ENCODE assay signal across 1 cellular context in the genomic region with DNA sequence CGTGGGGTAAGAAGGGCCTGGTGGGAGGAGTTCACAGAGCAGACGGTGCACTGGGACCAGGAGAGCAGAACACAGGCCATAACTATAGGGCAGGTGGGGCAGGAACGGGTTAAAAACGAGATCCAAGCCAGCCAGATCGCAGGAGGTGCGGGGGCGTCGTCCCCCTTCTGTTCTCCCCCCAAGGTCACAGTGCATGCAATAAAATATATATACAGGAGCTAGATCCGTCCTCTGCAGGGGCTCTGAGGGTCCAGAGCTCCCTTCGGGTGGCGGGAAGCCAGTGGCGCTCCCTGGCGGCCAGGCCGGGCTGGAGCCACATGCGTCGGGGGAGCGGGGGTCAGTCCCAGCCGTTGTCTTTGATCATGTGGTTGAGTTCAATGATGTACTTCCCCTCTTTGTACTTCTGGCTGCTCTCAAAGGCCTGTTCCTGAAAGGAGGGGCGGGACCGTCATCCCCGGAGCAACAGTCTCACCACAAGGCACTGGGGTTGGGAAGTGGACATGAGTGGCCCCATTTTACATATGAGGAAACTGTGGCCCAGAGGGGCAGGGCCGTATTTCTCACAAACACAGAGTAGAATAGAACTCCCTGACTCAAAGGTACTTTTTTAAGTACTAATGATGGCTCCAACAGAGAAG.
TF ChIP-seq lines count a peak whose summit lies in the region.

No MANE protein-coding gene starts in this region.

TF ChIP-seq in HepG2, 621 proteins besides CTCF, POLR2A, EP300 and RAD21 (continued from another document and continues in another):
- TF ChIP-seq, protein P1, sequence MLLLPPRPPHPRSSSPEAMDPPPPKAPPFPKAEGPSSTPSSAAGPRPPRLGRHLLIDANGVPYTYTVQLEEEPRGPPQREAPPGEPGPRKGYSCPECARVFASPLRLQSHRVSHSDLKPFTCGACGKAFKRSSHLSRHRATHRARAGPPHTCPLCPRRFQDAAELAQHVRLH (CRISPR knock-in tag; IDR thresholded peaks at IDR 0.05; ENCODE audit: borderline replicate concordance, low read depth), result peak; percentile 79; the same call in 1 of the 2 replicates
- no peak for TF ChIP-seq ZFYVE20 (CRISPR knock-in tag; IDR thresholded peaks at IDR 0.05; ENCODE audit: borderline replicate concordance, low read depth)
- TF ChIP-seq HDAC2 (CRISPR knock-in tag; IDR thresholded peaks at IDR 0.05), result peak; percentile 84
- TF ChIP-seq, protein P2, sequence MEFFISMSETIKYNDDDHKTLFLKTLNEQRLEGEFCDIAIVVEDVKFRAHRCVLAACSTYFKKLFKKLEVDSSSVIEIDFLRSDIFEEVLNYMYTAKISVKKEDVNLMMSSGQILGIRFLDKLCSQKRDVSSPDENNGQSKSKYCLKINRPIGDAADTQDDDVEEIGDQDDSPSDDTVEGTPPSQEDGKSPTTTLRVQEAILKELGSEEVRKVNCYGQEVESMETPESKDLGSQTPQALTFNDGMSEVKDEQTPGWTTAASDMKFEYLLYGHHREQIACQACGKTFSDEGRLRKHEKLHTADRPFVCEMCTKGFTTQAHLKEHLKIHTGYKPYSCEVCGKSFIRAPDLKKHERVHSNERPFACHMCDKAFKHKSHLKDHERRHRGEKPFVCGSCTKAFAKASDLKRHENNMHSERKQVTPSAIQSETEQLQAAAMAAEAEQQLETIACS (CRISPR knock-in tag; IDR thresholded peaks at IDR 0.05), result 0 out of 2 replicates have a peak, but pooled peaks have one; percentile 35
- TF ChIP-seq, protein P3, sequence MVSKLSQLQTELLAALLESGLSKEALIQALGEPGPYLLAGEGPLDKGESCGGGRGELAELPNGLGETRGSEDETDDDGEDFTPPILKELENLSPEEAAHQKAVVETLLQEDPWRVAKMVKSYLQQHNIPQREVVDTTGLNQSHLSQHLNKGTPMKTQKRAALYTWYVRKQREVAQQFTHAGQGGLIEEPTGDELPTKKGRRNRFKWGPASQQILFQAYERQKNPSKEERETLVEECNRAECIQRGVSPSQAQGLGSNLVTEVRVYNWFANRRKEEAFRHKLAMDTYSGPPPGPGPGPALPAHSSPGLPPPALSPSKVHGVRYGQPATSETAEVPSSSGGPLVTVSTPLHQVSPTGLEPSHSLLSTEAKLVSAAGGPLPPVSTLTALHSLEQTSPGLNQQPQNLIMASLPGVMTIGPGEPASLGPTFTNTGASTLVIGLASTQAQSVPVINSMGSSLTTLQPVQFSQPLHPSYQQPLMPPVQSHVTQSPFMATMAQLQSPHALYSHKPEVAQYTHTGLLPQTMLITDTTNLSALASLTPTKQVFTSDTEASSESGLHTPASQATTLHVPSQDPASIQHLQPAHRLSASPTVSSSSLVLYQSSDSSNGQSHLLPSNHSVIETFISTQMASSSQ (IDR thresholded peaks at IDR 0.05; ENCODE audit: low read depth), result no peak
- TF ChIP-seq, protein P3 (CRISPR knock-in tag; IDR thresholded peaks at IDR 0.05; ENCODE audit: borderline replicate concordance), result peak; percentile 49; the same call in 1 of the 2 replicates
- no peak for TF ChIP-seq SIX4 (CRISPR knock-in tag; IDR thresholded peaks at IDR 0.05)
- TF ChIP-seq, protein P4, sequence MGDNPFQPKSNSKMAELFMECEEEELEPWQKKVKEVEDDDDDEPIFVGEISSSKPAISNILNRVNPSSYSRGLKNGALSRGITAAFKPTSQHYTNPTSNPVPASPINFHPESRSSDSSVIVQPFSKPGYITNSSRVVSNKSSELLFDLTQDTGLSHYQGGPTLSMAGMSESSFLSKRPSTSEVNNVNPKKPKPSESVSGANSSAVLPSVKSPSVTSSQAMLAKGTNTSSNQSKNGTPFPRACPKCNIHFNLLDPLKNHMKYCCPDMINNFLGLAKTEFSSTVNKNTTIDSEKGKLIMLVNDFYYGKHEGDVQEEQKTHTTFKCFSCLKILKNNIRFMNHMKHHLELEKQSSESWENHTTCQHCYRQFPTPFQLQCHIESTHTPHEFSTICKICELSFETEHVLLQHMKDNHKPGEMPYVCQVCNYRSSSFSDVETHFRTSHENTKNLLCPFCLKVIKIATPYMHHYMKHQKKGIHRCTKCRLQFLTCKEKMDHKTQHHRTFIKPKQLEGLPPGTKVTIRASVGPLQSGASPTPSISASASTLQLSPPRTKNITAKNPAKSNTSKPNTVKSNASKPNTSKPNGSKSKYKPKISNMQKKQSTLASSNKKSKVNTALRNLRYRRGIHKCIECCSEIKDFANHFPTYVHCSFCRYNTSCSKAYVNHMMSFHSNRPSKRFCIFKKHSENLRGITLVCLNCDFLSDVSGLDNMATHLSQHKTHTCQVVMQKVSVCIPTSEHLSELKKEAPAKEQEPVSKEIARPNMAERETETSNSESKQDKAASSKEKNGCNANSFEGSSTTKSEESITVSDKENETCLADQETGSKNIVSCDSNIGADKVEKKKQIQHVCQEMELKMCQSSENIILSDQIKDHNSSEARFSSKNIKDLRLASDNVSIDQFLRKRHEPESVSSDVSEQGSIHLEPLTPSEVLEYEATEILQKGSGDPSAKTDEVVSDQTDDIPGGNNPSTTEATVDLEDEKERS (CRISPR knock-in tag; IDR thresholded peaks at IDR 0.05), result peak; percentile 81; the same call in 1 of the 2 replicates
- TF ChIP-seq GATAD1 (CRISPR knock-in tag; IDR thresholded peaks at IDR 0.05), result peak; percentile 70
- TF ChIP-seq RXRA (CRISPR knock-in tag; IDR thresholded peaks at IDR 0.05), result no peak; the same call in none of the 2 replicates
- TF ChIP-seq KLF15 (CRISPR knock-in tag; IDR thresholded peaks at IDR 0.05; ENCODE audit: borderline replicate concordance), result 0 out of 2 replicates have a peak, but pooled peaks have one; percentile 31
- peak; percentile 30 for TF ChIP-seq BRCA1 (CRISPR knock-in tag; IDR thresholded peaks at IDR 0.05)
- TF ChIP-seq, protein P5, sequence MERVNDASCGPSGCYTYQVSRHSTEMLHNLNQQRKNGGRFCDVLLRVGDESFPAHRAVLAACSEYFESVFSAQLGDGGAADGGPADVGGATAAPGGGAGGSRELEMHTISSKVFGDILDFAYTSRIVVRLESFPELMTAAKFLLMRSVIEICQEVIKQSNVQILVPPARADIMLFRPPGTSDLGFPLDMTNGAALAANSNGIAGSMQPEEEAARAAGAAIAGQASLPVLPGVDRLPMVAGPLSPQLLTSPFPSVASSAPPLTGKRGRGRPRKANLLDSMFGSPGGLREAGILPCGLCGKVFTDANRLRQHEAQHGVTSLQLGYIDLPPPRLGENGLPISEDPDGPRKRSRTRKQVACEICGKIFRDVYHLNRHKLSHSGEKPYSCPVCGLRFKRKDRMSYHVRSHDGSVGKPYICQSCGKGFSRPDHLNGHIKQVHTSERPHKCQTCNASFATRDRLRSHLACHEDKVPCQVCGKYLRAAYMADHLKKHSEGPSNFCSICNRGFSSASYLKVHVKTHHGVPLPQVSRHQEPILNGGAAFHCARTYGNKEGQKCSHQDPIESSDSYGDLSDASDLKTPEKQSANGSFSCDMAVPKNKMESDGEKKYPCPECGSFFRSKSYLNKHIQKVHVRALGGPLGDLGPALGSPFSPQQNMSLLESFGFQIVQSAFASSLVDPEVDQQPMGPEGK (CRISPR knock-in tag; IDR thresholded peaks at IDR 0.05), result peak; percentile 98
- TF ChIP-seq, protein P6, sequence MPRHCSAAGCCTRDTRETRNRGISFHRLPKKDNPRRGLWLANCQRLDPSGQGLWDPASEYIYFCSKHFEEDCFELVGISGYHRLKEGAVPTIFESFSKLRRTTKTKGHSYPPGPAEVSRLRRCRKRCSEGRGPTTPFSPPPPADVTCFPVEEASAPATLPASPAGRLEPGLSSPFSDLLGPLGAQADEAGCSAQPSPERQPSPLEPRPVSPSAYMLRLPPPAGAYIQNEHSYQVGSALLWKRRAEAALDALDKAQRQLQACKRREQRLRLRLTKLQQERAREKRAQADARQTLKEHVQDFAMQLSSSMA (CRISPR knock-in tag; IDR thresholded peaks at IDR 0.05), result 0 out of 2 replicates have a peak, but pooled peaks have one; percentile 65
- peak; percentile 48; the same call in 1 of the 2 replicates for TF ChIP-seq XBP1 (CRISPR knock-in tag; IDR thresholded peaks at IDR 0.05)
- TF ChIP-seq ZNF607 (CRISPR knock-in tag; IDR thresholded peaks at IDR 0.05; ENCODE audit: borderline replicate concordance), result 0 out of 2 replicates have a peak, but pooled peaks have one; percentile 9
- TF ChIP-seq ZBTB42 (CRISPR knock-in tag; IDR thresholded peaks at IDR 0.05), result 0 out of 2 replicates have a peak, but pooled peaks have one; percentile 78
- TF ChIP-seq, protein P7, sequence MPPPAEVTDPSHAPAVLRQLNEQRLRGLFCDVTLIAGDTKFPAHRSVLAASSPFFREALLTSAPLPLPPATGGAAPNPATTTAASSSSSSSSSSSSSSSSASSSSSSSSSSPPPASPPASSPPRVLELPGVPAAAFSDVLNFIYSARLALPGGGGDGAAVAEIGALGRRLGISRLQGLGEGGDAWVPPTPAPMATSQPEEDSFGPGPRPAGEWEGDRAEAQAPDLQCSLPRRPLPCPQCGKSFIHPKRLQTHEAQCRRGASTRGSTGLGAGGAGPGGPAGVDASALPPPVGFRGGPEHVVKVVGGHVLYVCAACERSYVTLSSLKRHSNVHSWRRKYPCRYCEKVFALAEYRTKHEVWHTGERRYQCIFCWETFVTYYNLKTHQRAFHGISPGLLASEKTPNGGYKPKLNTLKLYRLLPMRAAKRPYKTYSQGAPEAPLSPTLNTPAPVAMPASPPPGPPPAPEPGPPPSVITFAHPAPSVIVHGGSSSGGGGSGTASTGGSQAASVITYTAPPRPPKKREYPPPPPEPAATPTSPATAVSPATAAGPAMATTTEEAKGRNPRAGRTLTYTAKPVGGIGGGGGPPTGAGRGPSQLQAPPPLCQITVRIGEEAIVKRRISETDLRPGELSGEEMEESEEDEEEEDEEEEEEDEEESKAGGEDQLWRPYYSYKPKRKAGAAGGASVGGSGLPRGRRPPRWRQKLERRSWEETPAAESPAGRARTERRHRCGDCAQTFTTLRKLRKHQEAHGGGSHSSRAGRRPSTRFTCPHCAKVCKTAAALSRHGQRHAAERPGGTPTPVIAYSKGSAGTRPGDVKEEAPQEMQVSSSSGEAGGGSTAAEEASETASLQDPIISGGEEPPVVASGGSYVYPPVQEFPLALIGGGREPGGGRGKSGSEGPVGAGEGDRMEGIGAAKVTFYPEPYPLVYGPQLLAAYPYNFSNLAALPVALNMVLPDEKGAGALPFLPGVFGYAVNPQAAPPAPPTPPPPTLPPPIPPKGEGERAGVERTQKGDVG (CRISPR knock-in tag; IDR thresholded peaks at IDR 0.05; ENCODE audit: borderline replicate concordance), result 0 out of 2 replicates have a peak, but pooled peaks have one; percentile 70
- TF ChIP-seq, protein P8, sequence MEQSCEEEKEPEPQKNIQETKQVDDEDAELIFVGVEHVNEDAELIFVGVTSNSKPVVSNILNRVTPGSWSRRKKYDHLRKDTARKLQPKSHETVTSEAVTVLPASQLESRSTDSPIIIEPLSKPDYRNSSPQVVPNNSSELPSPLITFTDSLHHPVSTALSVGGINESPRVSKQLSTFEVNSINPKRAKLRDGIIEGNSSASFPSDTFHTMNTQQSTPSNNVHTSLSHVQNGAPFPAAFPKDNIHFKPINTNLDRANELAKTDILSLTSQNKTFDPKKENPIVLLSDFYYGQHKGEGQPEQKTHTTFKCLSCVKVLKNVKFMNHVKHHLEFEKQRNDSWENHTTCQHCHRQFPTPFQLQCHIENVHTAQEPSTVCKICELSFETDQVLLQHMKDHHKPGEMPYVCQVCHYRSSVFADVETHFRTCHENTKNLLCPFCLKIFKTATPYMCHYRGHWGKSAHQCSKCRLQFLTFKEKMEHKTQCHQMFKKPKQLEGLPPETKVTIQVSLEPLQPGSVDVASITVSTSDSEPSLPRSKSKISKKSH (CRISPR knock-in tag; IDR thresholded peaks at IDR 0.05; ENCODE audit: borderline replicate concordance), result no peak; the same call in 1 of the 2 replicates
- TF ChIP-seq MED13 (CRISPR knock-in tag; IDR thresholded peaks at IDR 0.05), result no peak
- TF ChIP-seq HOXA3 (CRISPR knock-in tag; IDR thresholded peaks at IDR 0.05), result peak; percentile 80
- TF ChIP-seq, protein P9, sequence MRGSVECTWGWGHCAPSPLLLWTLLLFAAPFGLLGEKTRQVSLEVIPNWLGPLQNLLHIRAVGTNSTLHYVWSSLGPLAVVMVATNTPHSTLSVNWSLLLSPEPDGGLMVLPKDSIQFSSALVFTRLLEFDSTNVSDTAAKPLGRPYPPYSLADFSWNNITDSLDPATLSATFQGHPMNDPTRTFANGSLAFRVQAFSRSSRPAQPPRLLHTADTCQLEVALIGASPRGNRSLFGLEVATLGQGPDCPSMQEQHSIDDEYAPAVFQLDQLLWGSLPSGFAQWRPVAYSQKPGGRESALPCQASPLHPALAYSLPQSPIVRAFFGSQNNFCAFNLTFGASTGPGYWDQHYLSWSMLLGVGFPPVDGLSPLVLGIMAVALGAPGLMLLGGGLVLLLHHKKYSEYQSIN (CRISPR knock-in tag; IDR thresholded peaks at IDR 0.05; ENCODE audit: borderline replicate concordance), result no peak
- TF ChIP-seq, protein P10, sequence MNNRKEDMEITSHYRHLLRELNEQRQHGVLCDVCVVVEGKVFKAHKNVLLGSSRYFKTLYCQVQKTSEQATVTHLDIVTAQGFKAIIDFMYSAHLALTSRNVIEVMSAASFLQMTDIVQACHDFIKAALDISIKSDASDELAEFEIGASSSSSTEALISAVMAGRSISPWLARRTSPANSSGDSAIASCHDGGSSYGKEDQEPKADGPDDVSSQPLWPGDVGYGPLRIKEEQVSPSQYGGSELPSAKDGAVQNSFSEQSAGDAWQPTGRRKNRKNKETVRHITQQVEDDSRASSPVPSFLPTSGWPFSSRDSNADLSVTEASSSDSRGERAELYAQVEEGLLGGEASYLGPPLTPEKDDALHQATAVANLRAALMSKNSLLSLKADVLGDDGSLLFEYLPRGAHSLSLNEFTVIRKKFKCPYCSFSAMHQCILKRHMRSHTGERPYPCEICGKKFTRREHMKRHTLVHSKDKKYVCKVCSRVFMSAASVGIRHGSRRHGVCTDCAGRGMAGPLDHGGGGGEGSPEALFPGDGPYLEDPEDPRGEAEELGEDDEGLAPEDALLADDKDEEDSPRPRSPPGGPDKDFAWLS (CRISPR knock-in tag; IDR thresholded peaks at IDR 0.05; ENCODE audit: borderline replicate concordance), result no peak
- no peak for TF ChIP-seq SUZ12 (IDR thresholded peaks at IDR 0.05; ENCODE audit: low read depth, low read length)
- peak; percentile 91; the same call in 1 of the 2 replicates for TF ChIP-seq ZNF383 (CRISPR knock-in tag; IDR thresholded peaks at IDR 0.05; ENCODE audit: borderline replicate concordance)
